Comparison of ENCODE assay signal across 8 cellular contexts in the genomic region with DNA sequence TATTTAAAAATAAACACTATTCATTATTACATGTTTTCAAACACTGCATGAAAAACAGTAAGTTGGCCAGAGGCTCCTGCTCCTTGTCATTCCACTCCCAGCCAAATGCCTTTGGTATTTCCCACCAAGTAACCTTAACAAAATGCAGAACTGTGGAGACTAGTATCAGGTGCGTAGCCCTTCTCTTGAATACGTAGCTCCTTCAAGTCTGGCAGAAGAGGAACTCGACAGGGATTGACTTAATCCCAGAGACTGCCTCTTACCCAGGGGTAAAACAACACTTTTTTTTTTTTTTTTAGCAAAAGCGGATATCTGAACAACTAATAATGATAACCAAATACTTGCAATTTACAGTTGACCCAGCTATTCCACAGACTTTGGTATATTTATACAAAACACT. TPM values are rescaled to one million over a fixed set of nuclear protein-coding genes. Genes with fewer than 3 reads are reported as not detected.
DNase-seq lines count a peak whose midpoint lies in the region; ATAC-seq and TF ChIP-seq lines count a peak whose summit lies in the region.

No MANE protein-coding gene starts in this region.

- peaks cover 18% of the 10 kb centered on the region for H3K36me3 Mint-ChIP-seq in natural killer cell treated with Interleukin-12 subunit alpha and Interleukin-12 subunit beta and Interleukin-15 and Interleukin-18, amount 100 ng/mL, for 72 hours

- H3K27me3 Mint-ChIP-seq in natural killer cell treated with Interleukin-12 subunit alpha and Interleukin-12 subunit beta and Interleukin-15 and Interleukin-18, amount 100 ng/mL, for 72 hours = peaks cover 5% of the 10 kb centered on the region in 2 donors

- H3K27ac ChIP-seq in C4-2B = peak overlapping the region; percentile 77
- no peak overlapping the region for H3K27ac ChIP-seq in colonic mucosa

- no peaks in the 10 kb centered on the region for H3K9me3 ChIP-seq in colonic mucosa

- DNase-seq in Kasumi-1 (lab: John Stamatoyannopoulos, UW) = peak; percentile 6 to 13
- peak; percentile 17 for DNase-seq in colonic mucosa
- no peak for DNase-seq in natural killer cell treated with Interleukin-12 subunit alpha and Interleukin-12 subunit beta and Interleukin-15 and Interleukin-18, amount 100 ng/mL, for 72 hours (ENCODE audit: low spot score)
- DNase-seq in Ammon's horn (ENCODE audit: low spot score) = no peak
- no peak for DNase-seq in activated CD4-positive, alpha-beta T cell treated with anti-CD3 and anti-CD28 coated beads for 48 hours
- DNase-seq in hepatic stellate cell (ENCODE audit: low spot score) = no peak
- DNase-seq in cerebellar nuclear complex (lab: John Stamatoyannopoulos, UW) = no peak

- peaks cover 14% of the 10 kb centered on the region for H3K36me3 ChIP-seq in colonic mucosa

- no peaks in the 10 kb centered on the region for H3K27me3 ChIP-seq in colonic mucosa

- H3K4me3 ChIP-seq in colonic mucosa = peak overlapping the region; percentile 91

- peaks cover 9 to 24% of the 10 kb centered on the region in 2 donors for H3K4me1 Mint-ChIP-seq in natural killer cell treated with Interleukin-12 subunit alpha and Interleukin-12 subunit beta and Interleukin-15 and Interleukin-18, amount 100 ng/mL, for 72 hours (ENCODE audit: low read depth in 2 of 2)

- no peak for ATAC-seq in natural killer cell treated with Interleukin-12 subunit alpha and Interleukin-12 subunit beta and Interleukin-15 and Interleukin-18, amount 100 ng/mL, for 72 hours

- H3K4me1 ChIP-seq in colonic mucosa = no peaks in the 10 kb centered on the region

- TF ChIP-seq CTCF in C4-2B (conservative IDR thresholded peaks at IDR 0.05) = no peak
- no peak for TF ChIP-seq CTCF in colonic mucosa (IDR thresholded peaks at IDR 0.05)

- H3K9me3 Mint-ChIP-seq in natural killer cell treated with Interleukin-12 subunit alpha and Interleukin-12 subunit beta and Interleukin-15 and Interleukin-18, amount 100 ng/mL, for 72 hours = no peaks in the 10 kb centered on the region

- H3K4me3 Mint-ChIP-seq in natural killer cell treated with Interleukin-12 subunit alpha and Interleukin-12 subunit beta and Interleukin-15 and Interleukin-18, amount 100 ng/mL, for 72 hours = peak overlapping the region; percentile 97

- peak overlapping the region; percentile 81 to 95 for H3K27ac Mint-ChIP-seq in natural killer cell treated with Interleukin-12 subunit alpha and Interleukin-12 subunit beta and Interleukin-15 and Interleukin-18, amount 100 ng/mL, for 72 hours

- intact Hi-C loops in colonic mucosa (cut with DNase I) = no loop called here

- H3K9ac ChIP-seq in colonic mucosa (ENCODE audit: low read depth in 2 of 2, low read length in 2 of 2) = peak overlapping the region in 1 of 2 donors; percentile 89

RNA-seq across cellular contexts. Expression of a gene that starts 0.7 kb away (rescaled TPM):
- total RNA-seq in colonic mucosa = 10 to 100 TPM; 22.5 to 30.7 TPM
- 10 to 100 TPM; 29.4 to 41.9 TPM for total RNA-seq in natural killer cell treated with Interleukin-12 subunit alpha and Interleukin-12 subunit beta and Interleukin-15 and Interleukin-18, amount 100 ng/mL, for 72 hours

RNA-seq across cellular contexts. Expression of a gene that starts 40.8 kb away (rescaled TPM):
- not detected for total RNA-seq in colonic mucosa
- total RNA-seq in natural killer cell treated with Interleukin-12 subunit alpha and Interleukin-12 subunit beta and Interleukin-15 and Interleukin-18, amount 100 ng/mL, for 72 hours = not detected

Comparison
In these comparisons a context has a peak if more than half of its experiments do, and no peak if none do; other contexts are left out.
1. DNase-seq: peak in Kasumi-1 (2 of 2) and colonic mucosa (single experiment); none in natural killer cell treated with Interleukin-12 subunit alpha and Interleukin-12 subunit beta and Interleukin-15 and Interleukin-18, amount 100 ng/mL, for 72 hours (single experiment), Ammon's horn (single experiment), activated CD4-positive, alpha-beta T cell treated with anti-CD3 and anti-CD28 coated beads for 48 hours (single experiment), hepatic stellate cell (single experiment) and cerebellar nuclear complex (0 of 2).